In the genomic region with DNA sequence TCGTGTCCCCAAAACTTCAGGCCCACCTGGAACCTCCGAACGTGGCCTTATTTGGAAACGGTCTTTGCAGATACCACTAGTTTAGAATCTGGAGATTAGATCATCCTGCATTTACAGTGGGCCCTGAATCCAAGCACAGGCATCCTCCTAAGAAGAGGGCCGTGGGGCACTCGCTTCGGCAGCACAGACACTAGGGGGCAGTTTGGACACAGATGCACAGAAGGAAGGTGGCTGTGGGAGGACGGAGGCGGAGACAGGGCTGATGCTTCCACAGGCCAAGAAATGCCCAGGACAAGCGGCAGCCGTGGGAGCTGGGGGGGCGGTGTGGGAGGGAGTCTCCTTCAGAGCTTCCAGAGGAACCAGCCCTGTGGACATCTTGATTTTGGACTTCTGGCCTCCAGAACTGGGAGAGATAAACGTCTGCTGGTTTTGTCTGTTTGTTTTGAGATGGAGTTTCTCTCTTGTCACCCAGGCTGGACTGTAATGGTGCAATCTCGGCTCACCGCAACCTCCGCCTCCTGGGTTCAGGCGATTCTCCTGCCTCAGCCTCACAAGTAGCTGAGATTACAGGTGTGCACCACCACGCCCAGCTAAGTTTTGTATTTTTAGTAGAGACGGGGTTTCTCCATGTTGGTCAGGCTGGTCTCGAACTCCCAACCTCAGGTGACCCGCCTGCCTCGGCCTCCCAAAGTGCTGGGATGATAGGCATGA, we compare ENCODE assay signal across 8 cellular contexts. TPM values are rescaled to one million over a fixed set of nuclear protein-coding genes. Genes with fewer than 3 reads are reported as not detected.
DNase-seq lines count a peak whose midpoint lies in the region; ATAC-seq and TF ChIP-seq lines count a peak whose summit lies in the region.
"Not testable (repeated sequence)": the region's sequence is repeated elsewhere in the genome, so short reads cannot be mapped to it uniquely, and the experiment has no call there.

No MANE protein-coding gene starts in this region.

- H3K36me3 Mint-ChIP-seq in brain: not testable (repeated sequence)

- peak overlapping the region in 1 of 5 experiments; percentile 20 for H3K4me3 Mint-ChIP-seq in brain

- H3K79me2 ChIP-seq in neural cell (replicated peaks; ENCODE audit: insufficient read depth, low read length): not testable (repeated sequence)

- DNase-seq in DMS153 treated with DMSO at 0.1 percent for 48 hours (lab: John Stamatoyannopoulos, UW; ENCODE audit: unreplicated experiment) (peak; percentile 10), HK-2 (ENCODE audit: unreplicated experiment) (peak; percentile 74), NCI-H460 (ENCODE audit: extremely low read depth, low read depth) (peak; percentile 59), SW480 (ENCODE audit: low spot score) (peak; percentile 75), cardiac muscle cell (ENCODE audit: low read depth in 1 of 2, low spot score in 1 of 2) (peak; percentile 79), upper lobe of left lung (peak in 1 of 2 donors; percentile 36)

- WGBS in upper lobe of left lung, 2 donors: 45 to 54% methylated on average over 15 to 22 of the region's 22 CpGs

- not testable (repeated sequence) for H4K20me1 ChIP-seq in neural cell (ENCODE audit: insufficient read depth)

- not testable (repeated sequence) for H3K4me3 ChIP-seq in cardiac muscle cell; neural cell (ENCODE audit: low read length); upper lobe of left lung

- peak; percentile 48 to 68 for TF ChIP-seq CTCF in brain (conservative IDR thresholded peaks at IDR 0.05)
- TF ChIP-seq CTCF in cardiac muscle cell (IDR thresholded peaks at IDR 0.05; ENCODE audit: low read depth, low read length): peak; percentile 81
- TF ChIP-seq CTCF in neural cell (IDR thresholded peaks at IDR 0.05; ENCODE audit: poor library complexity, severe bottlenecking): peak; percentile 35
- peak in 4 of 6 experiments; percentile 14 to 34 (median 29) for TF ChIP-seq CTCF in upper lobe of left lung (IDR thresholded peaks at IDR 0.05)

- not testable (repeated sequence) for H3K36me3 ChIP-seq in cardiac muscle cell; neural cell (ENCODE audit: insufficient read depth, low read length); upper lobe of left lung

- ATAC-seq in upper lobe of left lung (ENCODE audit: low FRiP score in 2 of 2): peak in 1 of 2 donors; percentile 43

- H3K27ac ChIP-seq in cardiac muscle cell; neural cell (ENCODE audit: low read length); upper lobe of left lung: not testable (repeated sequence)

- not testable (repeated sequence) for H3F3A ChIP-seq in neural cell (ENCODE audit: insufficient read depth, low read length, poor library complexity, severe bottlenecking)

- TF ChIP-seq EP300 in neural cell (conservative IDR thresholded peaks at IDR 0.05; ENCODE audit: poor library complexity, severe bottlenecking); upper lobe of left lung (IDR thresholded peaks at IDR 0.05): not testable (repeated sequence)

- not testable (repeated sequence) for H3K9ac ChIP-seq in neural cell (ENCODE audit: low read length)

- not testable (repeated sequence) for H3K27me3 ChIP-seq in cardiac muscle cell; neural cell (ENCODE audit: insufficient read depth, low read depth, low read length); upper lobe of left lung

- H3K9me2 ChIP-seq in neural cell (ENCODE audit: insufficient read depth, low read length): not testable (repeated sequence)

- not testable (repeated sequence) for TF ChIP-seq RAD21 in neural cell (conservative IDR thresholded peaks at IDR 0.05)

- peak overlapping the region; percentile 30 to 92 (median 78) for H3K27ac Mint-ChIP-seq in brain

- H2AFZ ChIP-seq in neural cell (ENCODE audit: low read depth, low read length): not testable (repeated sequence)

- not testable (repeated sequence) for TF ChIP-seq POLR2A in upper lobe of left lung (IDR thresholded peaks at IDR 0.05)

- H3K9me3 ChIP-seq in cardiac muscle cell (ENCODE audit: low read depth); neural cell (ENCODE audit: low read length); upper lobe of left lung: not testable (repeated sequence)

- H3K4me1 Mint-ChIP-seq in brain: peaks cover 12% of the 10 kb centered on the region

- H3K4me1 ChIP-seq in cardiac muscle cell (ENCODE audit: low read depth): not testable (repeated sequence)
- peaks cover 0 to 12% (median 2%) of the 10 kb centered on the region in 4 donors for H3K4me1 ChIP-seq in upper lobe of left lung

- not testable (repeated sequence) for H3K27me3 Mint-ChIP-seq in brain

- not testable (repeated sequence) for H3K4me2 ChIP-seq in neural cell (ENCODE audit: low read length)

- not testable (repeated sequence) for H3K9me3 Mint-ChIP-seq in brain

RNA-seq across cellular contexts. Expression of a gene that starts 2.9 kb away (rescaled TPM):
- not detected in 2 replicates for total RNA-seq in NCI-H460 (2014; rRNA removed; shearing (Covaris generic))
- polyA plus RNA-seq in NCI-H460 (2014; cell fraction: nucleus; rRNA removed): not detected in 2 replicates
- polyA plus RNA-seq in brain (ENCODE audit: insufficient read depth, low read depth, low replicate concordance) (0.34 TPM), cardiac muscle cell (0.81 TPM in 1 of 2 replicates, not detected in the other), neural cell (not detected in 2 replicates)
- total RNA-seq in cardiac muscle cell (not detected in 2 replicates), upper lobe of left lung (not detected)
- polyA minus RNA-seq in neural cell: not detected in 2 replicates

RNA-seq across cellular contexts. Expression of a gene that starts 3.3 kb away (rescaled TPM):
- not detected in 2 replicates for total RNA-seq in NCI-H460 (2014; rRNA removed; shearing (Covaris generic))
- polyA plus RNA-seq in NCI-H460 (2014; cell fraction: nucleus; rRNA removed): 0.07 TPM in 1 of 2 replicates, not detected in the other
- polyA plus RNA-seq in brain (ENCODE audit: insufficient read depth, low read depth, low replicate concordance): 32.6 TPM
- 0.32 and 0.77 TPM in 2 replicates for total RNA-seq in cardiac muscle cell
- 0.17 TPM in 1 of 2 replicates, not detected in the other for polyA plus RNA-seq in cardiac muscle cell
- polyA plus RNA-seq in neural cell: not detected in 2 replicates
- not detected in 2 replicates for polyA minus RNA-seq in neural cell
- total RNA-seq in upper lobe of left lung: under 1 TPM in 1 of 6 donors, not detected in 5; 0.23 TPM

RNA-seq across cellular contexts. Expression of a gene that starts 12.7 kb away (rescaled TPM):
- total RNA-seq in NCI-H460 (2014; rRNA removed; shearing (Covaris generic)): not detected in 2 replicates
- polyA plus RNA-seq in NCI-H460 (2014; cell fraction: nucleus; rRNA removed): not detected in 2 replicates
- polyA plus RNA-seq in brain (ENCODE audit: insufficient read depth, low read depth, low replicate concordance) (not detected), cardiac muscle cell (not detected in 2 replicates), neural cell (not detected in 2 replicates)
- total RNA-seq in cardiac muscle cell (not detected in 2 replicates), upper lobe of left lung (10 to 100 TPM in 1 of 6 donors, 1 to 10 TPM in 3, not detected in 2; 2.7 to 35.1 (median 5.5) TPM)
- not detected in 2 replicates for polyA minus RNA-seq in neural cell

RNA-seq across cellular contexts. Expression of a gene that starts 18.2 kb away (rescaled TPM):
- total RNA-seq in NCI-H460 (2014; rRNA removed; shearing (Covaris generic)): not detected in 2 replicates
- polyA plus RNA-seq in NCI-H460 (2014; cell fraction: nucleus; rRNA removed): not detected in 2 replicates
- 3.5 TPM for polyA plus RNA-seq in brain (ENCODE audit: insufficient read depth, low read depth, low replicate concordance)
- 0.63 TPM in 1 of 2 replicates, not detected in the other for total RNA-seq in cardiac muscle cell
- 0.25 and 0.71 TPM in 2 replicates for polyA plus RNA-seq in cardiac muscle cell
- not detected in 2 replicates for polyA plus RNA-seq in neural cell
- polyA minus RNA-seq in neural cell: not detected in 2 replicates
- total RNA-seq in upper lobe of left lung: 10 to 100 TPM in 1 of 6 donors, 1 to 10 TPM in 4, under 1 TPM in 1; 0.39 to 17.8 (median 2.2) TPM

RNA-seq across cellular contexts. Expression of a gene that starts 30.2 kb away (rescaled TPM):
- 24.0 and 27.6 TPM in 2 replicates for total RNA-seq in NCI-H460 (2014; rRNA removed; shearing (Covaris generic))
- 59.1 and 86.2 TPM in 2 replicates for polyA plus RNA-seq in NCI-H460 (2014; cell fraction: nucleus; rRNA removed)
- polyA plus RNA-seq in brain (ENCODE audit: insufficient read depth, low read depth, low replicate concordance) (182 TPM), cardiac muscle cell (169 and 238 TPM in 2 replicates), neural cell (30.1 and 33.1 TPM in 2 replicates)
- total RNA-seq in cardiac muscle cell (200 and 306 TPM in 2 replicates), upper lobe of left lung (100 to 1,000 TPM in 2 of 6 donors, 10 to 100 TPM in 4; 55.5 to 134 (median 80.5) TPM)
- 14.5 and 20.0 TPM in 2 replicates for polyA minus RNA-seq in neural cell

Comparison
In these comparisons a context has a peak if more than half of its experiments do, and no peak if none do; other contexts are left out.
1. CTCF ChIP-seq: peak in every context shown above with its lines; median percentile 81 in cardiac muscle cell; 58 in brain; 35 in neural cell; 29 in upper lobe of left lung.